ENCODE assay signal across 1 cellular context in the genomic region with DNA sequence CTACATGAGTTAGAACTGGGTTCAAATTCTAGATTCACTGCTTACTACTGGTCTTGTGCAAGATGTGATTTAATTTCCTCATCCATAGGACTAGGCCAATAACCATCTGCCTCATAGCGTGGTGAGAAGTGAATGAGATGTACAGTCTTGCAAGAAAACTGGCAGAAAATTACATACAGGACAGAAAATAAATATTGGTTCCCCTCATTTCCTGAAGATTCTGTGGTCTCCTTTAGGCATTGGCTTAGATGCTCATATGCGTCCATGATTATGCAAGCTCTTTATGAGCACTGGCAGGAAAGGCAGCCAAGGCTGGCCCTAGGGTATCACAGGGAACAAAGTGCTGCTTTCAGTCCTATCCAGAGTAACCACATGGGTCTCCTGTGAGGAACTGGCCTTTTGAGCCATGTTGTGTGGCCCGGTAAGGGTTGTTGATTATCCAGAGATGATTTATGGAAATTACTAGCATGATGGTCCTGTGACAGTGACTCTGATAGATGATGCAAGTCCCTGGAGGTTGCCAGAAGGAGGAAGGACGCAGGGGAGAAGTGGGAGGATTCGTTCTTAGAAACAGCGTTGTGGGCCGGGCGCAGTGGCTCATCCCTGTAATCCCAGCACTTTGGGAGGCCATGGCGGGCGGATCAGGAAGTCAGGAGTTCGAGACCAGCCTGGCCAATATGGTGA.
TF ChIP-seq lines count a peak whose summit lies in the region.

No MANE protein-coding gene starts in this region.

TF ChIP-seq in K562, 482 proteins besides CTCF, POLR2A, EP300 and RAD21 (continued from another document and continues in another):
- no peak for TF ChIP-seq ZNF609 (CRISPR knock-in tag; IDR thresholded peaks at IDR 0.05; ENCODE audit: borderline replicate concordance)
- TF ChIP-seq HDGF (IDR thresholded peaks at IDR 0.05): no peak
- no peak for TF ChIP-seq ELF1 (tag; IDR thresholded peaks at IDR 0.05)
- no peak for TF ChIP-seq KLF6 (CRISPR knock-in tag; IDR thresholded peaks at IDR 0.05; ENCODE audit: borderline replicate concordance)
- TF ChIP-seq TAL1 (IDR thresholded peaks at IDR 0.05): no peak; the same call in 1 of the 2 replicates
- no peak for TF ChIP-seq ELF2 (CRISPR knock-in tag; IDR thresholded peaks at IDR 0.05)
- TF ChIP-seq USF1 (CRISPR knock-in tag; IDR thresholded peaks at IDR 0.05): no peak
- TF ChIP-seq SRSF9 (IDR thresholded peaks at IDR 0.05; ENCODE audit: borderline replicate concordance, low read depth, low read length): no peak
- no peak for TF ChIP-seq JUNB (CRISPR knock-in tag; conservative IDR thresholded peaks at IDR 0.05)
- TF ChIP-seq TRIM24 (IDR thresholded peaks at IDR 0.05): peak; percentile 41 to 80; a peak in 3 of 4 replicates
- TF ChIP-seq IRF9 (tag; IDR thresholded peaks at IDR 0.05): peak; percentile 54
- TF ChIP-seq ZNF584 (CRISPR knock-in tag; IDR thresholded peaks at IDR 0.05; ENCODE audit: low read depth): 0 out of 2 replicates have a peak, but pooled peaks have one; percentile 31
- TF ChIP-seq, protein P1, sequence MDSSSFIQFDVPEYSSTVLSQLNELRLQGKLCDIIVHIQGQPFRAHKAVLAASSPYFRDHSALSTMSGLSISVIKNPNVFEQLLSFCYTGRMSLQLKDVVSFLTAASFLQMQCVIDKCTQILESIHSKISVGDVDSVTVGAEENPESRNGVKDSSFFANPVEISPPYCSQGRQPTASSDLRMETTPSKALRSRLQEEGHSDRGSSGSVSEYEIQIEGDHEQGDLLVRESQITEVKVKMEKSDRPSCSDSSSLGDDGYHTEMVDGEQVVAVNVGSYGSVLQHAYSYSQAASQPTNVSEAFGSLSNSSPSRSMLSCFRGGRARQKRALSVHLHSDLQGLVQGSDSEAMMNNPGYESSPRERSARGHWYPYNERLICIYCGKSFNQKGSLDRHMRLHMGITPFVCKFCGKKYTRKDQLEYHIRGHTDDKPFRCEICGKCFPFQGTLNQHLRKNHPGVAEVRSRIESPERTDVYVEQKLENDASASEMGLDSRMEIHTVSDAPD (CRISPR knock-in tag; IDR thresholded peaks at IDR 0.05): no peak
- TF ChIP-seq XRCC4 (IDR thresholded peaks at IDR 0.05; ENCODE audit: extremely low read depth, insufficient read depth, insufficient read length): no peak
- no peak for TF ChIP-seq NR1H2 (CRISPR knock-in tag; IDR thresholded peaks at IDR 0.05)
- TF ChIP-seq TARDBP (IDR thresholded peaks at IDR 0.05): no peak
- peak; percentile 91 for TF ChIP-seq CTBP1 (IDR thresholded peaks at IDR 0.05; ENCODE audit: borderline replicate concordance)
- no peak for TF ChIP-seq ETV6 (IDR thresholded peaks at IDR 0.05; ENCODE audit: borderline replicate concordance in 1 of 2, low read depth in 2 of 2, low read length in 1 of 2)
- TF ChIP-seq ETV6 (CRISPR knock-in tag; IDR thresholded peaks at IDR 0.05; ENCODE audit: borderline replicate concordance): no peak
- TF ChIP-seq RBM34 (IDR thresholded peaks at IDR 0.05; ENCODE audit: borderline replicate concordance, insufficient read depth, low read length): no peak
- 0 out of 4 replicates have a peak, but pooled peaks of 1 of the 2 experiments have one; percentile 61 for TF ChIP-seq ZNF318 (IDR thresholded peaks at IDR 0.05; ENCODE audit: borderline replicate concordance in 1 of 2, low read depth in 1 of 2)
- TF ChIP-seq E2F4 (CRISPR knock-in tag; IDR thresholded peaks at IDR 0.05; ENCODE audit: low read depth): no peak
- no peak for TF ChIP-seq PCBP1 (IDR thresholded peaks at IDR 0.05; ENCODE audit: low read depth, low read length, poor library complexity, severe bottlenecking)
- TF ChIP-seq ZKSCAN8 (CRISPR knock-in tag; IDR thresholded peaks at IDR 0.05): no peak
- TF ChIP-seq ZNF696 (CRISPR knock-in tag; conservative IDR thresholded peaks at IDR 0.05): no peak
- TF ChIP-seq CREB5 (CRISPR knock-in tag; IDR thresholded peaks at IDR 0.05): no peak
- no peak for TF ChIP-seq TRIM28 (IDR thresholded peaks at IDR 0.05)
